In genomic region chr18:45820144-45820745, GRCh38 we compare ENCODE assay signal across 17 cellular contexts. TPM values are rescaled to one million over a fixed set of nuclear protein-coding genes. Genes with fewer than 3 reads are reported as not detected.
"Had no signal": no experiment of that assay in that cellular context is flagged by ENCODE, and none has a peak within 500 bp of the region (broad histone marks: within the 10 kb centered on the region; RNA-seq: fewer than 3 reads in every experiment).

No MANE protein-coding gene starts in this region.

- H3K27me3 ChIP-seq: cardiac muscle cell, dorsolateral prefrontal cortex, sigmoid colon, upper lobe of left lung had no signal

- H3K4me3 ChIP-seq: cardiac muscle cell, dorsolateral prefrontal cortex, sigmoid colon, spleen, upper lobe of left lung had no signal

- H3K36me3 ChIP-seq: cardiac muscle cell, sigmoid colon, spleen, upper lobe of left lung had no signal

- DNase-seq: activated CD4-positive, alpha-beta T cell treated with anti-CD3 and anti-CD28 coated beads, Interleukin-2, amount 10 ng/mL, durations not matched to agents 24 days and 14 days; activated CD8-positive, alpha-beta memory T cell treated with anti-CD3 and anti-CD28 coated beads, Interleukin-2, amount 50 U/mL, for 4 hours; activated CD8-positive, alpha-beta T cell treated with anti-CD3 and anti-CD28 coated beads, Interleukin-2, amount 10 ng/mL, durations not matched to agents 7 days and 5 days; activated effector memory CD4-positive, alpha-beta T cell treated with anti-CD3 and anti-CD28 coated beads, Interleukin-2, amount 50 U/mL, for 16 hours; activated T-cell treated with anti-CD3 and anti-CD28 coated beads, Interleukin-2, amount 50 U/mL, for 48 hours; dorsolateral prefrontal cortex; erythroblast; hippocampal formation; sigmoid colon; spleen; stimulated activated naive CD8-positive, alpha-beta T cell treated with anti-CD3 and anti-CD28 coated beads, Interleukin-15, amount 100 ng/mL, for 72 hours; T-helper 1 cell; upper lobe of left lung had no signal

- H3K4me1 ChIP-seq: sigmoid colon had no signal

- H3K9me3 ChIP-seq: sigmoid colon, upper lobe of left lung had no signal

- ATAC-seq: activated CD8-positive, alpha-beta T cell treated with anti-CD3 and anti-CD28 coated beads, Interleukin-2, amount 10 ng/mL, durations not matched to agents 7 days and 5 days; activated naive CD4-positive, alpha-beta T cell treated with anti-CD3 and anti-CD28 coated beads, Interleukin-2, amount 50 U/mL, for 72 hours; stimulated activated naive CD8-positive, alpha-beta T cell treated with anti-CD3 and anti-CD28 coated beads, Interleukin-15, amount 100 ng/mL, for 72 hours had no signal

- H3K27ac ChIP-seq: cardiac muscle cell, dorsolateral prefrontal cortex, sigmoid colon, spleen, upper lobe of left lung had no signal

RNA-seq across cellular contexts. Expression of gene SIGLEC15, which starts 5.2 kb away (rescaled TPM):
- total RNA-seq: activated CD4-positive, alpha-beta T cell treated with anti-CD3 and anti-CD28 coated beads, Interleukin-2, amount 10 ng/mL, durations not matched to agents 24 days and 14 days; activated CD8-positive, alpha-beta T cell treated with anti-CD3 and anti-CD28 coated beads, Interleukin-2, amount 10 ng/mL, durations not matched to agents 7 days and 5 days; activated naive CD4-positive, alpha-beta T cell treated with anti-CD3 and anti-CD28 coated beads, Interleukin-2, amount 50 U/mL, for 72 hours; cardiac muscle cell; neural crest cell; temporal lobe had no signal
